In the genomic region with DNA sequence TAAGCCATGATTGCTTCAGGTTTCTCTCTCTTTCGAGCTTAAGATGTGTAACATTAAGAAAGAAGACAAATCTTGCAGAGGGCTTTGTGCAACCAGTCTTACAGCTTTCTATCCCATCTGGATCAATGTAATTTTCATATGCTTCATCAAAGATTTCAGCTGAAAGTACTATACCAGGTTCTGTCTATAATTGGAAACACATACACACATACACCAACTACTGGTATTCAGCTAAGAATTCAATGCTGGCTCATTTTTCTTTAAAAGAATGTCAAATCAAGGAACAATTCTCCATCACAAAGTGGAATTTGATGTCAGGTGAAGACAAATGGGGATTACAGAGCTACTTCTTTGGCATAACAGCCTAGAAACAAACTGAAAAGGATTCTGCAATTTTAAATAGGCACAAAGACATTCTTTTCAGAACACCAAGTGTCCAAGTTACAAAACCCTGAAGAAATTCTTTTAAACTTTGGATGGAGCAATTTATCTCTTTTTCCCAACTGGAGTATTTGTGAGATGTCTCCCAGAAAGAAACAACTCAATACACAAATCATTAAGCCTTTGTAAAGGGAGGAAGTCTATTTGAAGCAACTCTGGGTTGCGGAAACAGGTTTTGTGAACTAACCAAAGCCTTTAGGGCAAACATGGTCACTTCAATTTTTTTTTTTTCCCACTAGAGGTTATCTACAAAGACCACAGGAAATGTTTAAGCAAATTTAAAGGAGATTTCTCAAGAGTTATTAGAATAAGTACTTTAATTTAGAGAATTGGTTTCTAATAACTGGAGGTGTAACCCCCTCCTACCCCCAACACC, we compare ENCODE assay signal across 21 cellular contexts. TPM values are rescaled to one million over a fixed set of nuclear protein-coding genes. Genes with fewer than 3 reads are reported as not detected.
DNase-seq lines count a peak whose midpoint lies in the region; ATAC-seq and TF ChIP-seq lines count a peak whose summit lies in the region.
"Had no signal": no experiment of that assay in that cellular context is flagged by ENCODE, and none has a peak within 500 bp of the region (broad histone marks: within the 10 kb centered on the region; RNA-seq: fewer than 3 reads in every experiment).

No MANE protein-coding gene starts in this region.

- H3K4me2 ChIP-seq in neuronal stem cell (ENCODE audit: insufficient read depth, low read length, poor library complexity, severe bottlenecking): no peak overlapping the region

- no peak overlapping the region for H2BK5ac ChIP-seq in neuronal stem cell (ENCODE audit: low read length)

- H3K27me3 Mint-ChIP-seq in activated T-cell treated with anti-CD3 and anti-CD28 coated beads, Interleukin-2, amount 50 U/mL, for 72 hours (ENCODE audit: low read depth): no peaks in the 10 kb centered on the region
- no peaks in the 10 kb centered on the region for H3K27me3 Mint-ChIP-seq in activated T-cell treated with anti-CD3 and anti-CD28 coated beads, Interleukin-2, amount 50 U/mL, for 4 hours (ENCODE audit: low read depth)
- H3K27me3 Mint-ChIP-seq in brain: no peaks in the 10 kb centered on the region
- no peaks in the 10 kb centered on the region for H3K27me3 Mint-ChIP-seq in MCF 10A (ENCODE audit: insufficient read depth, unreplicated experiment)
- H3K27me3 Mint-ChIP-seq: CD8-positive, alpha-beta memory T cell had no signal

- H4K8ac ChIP-seq in neuronal stem cell (ENCODE audit: low read depth, low read length): no peak overlapping the region

- no peak overlapping the region for H3K4ac ChIP-seq in neuronal stem cell (ENCODE audit: low read length)

- ATAC-seq in activated T-cell treated with anti-CD3 and anti-CD28 coated beads, Interleukin-2, amount 50 U/mL, for 72 hours (replicated peaks in 1 of 2): no peak
- ATAC-seq in activated T-cell treated with anti-CD3 and anti-CD28 coated beads, Interleukin-2, amount 50 U/mL, for 4 hours: no peak
- ATAC-seq: gastrocnemius medialis, left colon, right cardiac atrium, upper lobe of right lung had no signal

- no peak overlapping the region for H3K23ac ChIP-seq in neuronal stem cell (ENCODE audit: low read depth, low read length, poor library complexity)

- H3K4me3 ChIP-seq in neuronal stem cell (ENCODE audit: low read length in 2 of 2): no peak overlapping the region
- H3K4me3 ChIP-seq: gastrocnemius medialis, stomach, upper lobe of right lung had no signal

- no peaks in the 10 kb centered on the region for H3K27me3 ChIP-seq in neuronal stem cell (ENCODE audit: control insufficient read depth in 3 of 3, insufficient read depth in 3 of 3, low read depth in 1 of 3, low read length in 3 of 3)
- H3K27me3 ChIP-seq: gastrocnemius medialis, stomach, upper lobe of right lung had no signal

- TF ChIP-seq CTCF in brain (conservative IDR thresholded peaks at IDR 0.05): no peak
- TF ChIP-seq CTCF in MCF 10A (IDR thresholded peaks at IDR 0.05; ENCODE audit: unreplicated experiment): no peak

- CTCF ChIA-PET in MCF 10A (lab: Yijun Ruan, JAX): interaction anchor here (0.6 to 0.7 kb wide), 3 partner anchors 99 to 442 kb away, joined by 3 to 4 read pairs (median 4); no protein-coding TSS in a partner anchor

- DNase-seq in activated T-cell treated with anti-CD3 and anti-CD28 coated beads, Interleukin-2, amount 50 U/mL, for 72 hours: no peak
- DNase-seq in activated T-cell treated with anti-CD3 and anti-CD28 coated beads, Interleukin-2, amount 50 U/mL, for 4 hours: no peak
- DNase-seq in NAMALWA (ENCODE audit: low spot score) (peak; percentile 5), neuronal stem cell (ENCODE audit: low spot score) (no peak), hepatic stellate cell (ENCODE audit: low spot score) (no peak), dedifferentiated amniotic fluid mesenchymal stem cell (ENCODE audit: extremely low spot score) (no peak), MCF 10A (ENCODE audit: unreplicated experiment) (no peak)
- DNase-seq: activated CD8-positive, alpha-beta memory T cell treated with anti-CD3 and anti-CD28 coated beads, Interleukin-2, amount 50 U/mL, for 48 hours; CD8-positive, alpha-beta memory T cell; DND-41; gastrocnemius medialis; left colon; NCI-H1930; NCI-H446; right cardiac atrium; Right ventricle myocardium superior; stomach; upper lobe of right lung had no signal

- peaks cover 42% of the 10 kb centered on the region for H3K4me1 Mint-ChIP-seq in activated T-cell treated with anti-CD3 and anti-CD28 coated beads, Interleukin-2, amount 50 U/mL, for 72 hours (ENCODE audit: low read depth)
- peaks cover 49% of the 10 kb centered on the region for H3K4me1 Mint-ChIP-seq in activated T-cell treated with anti-CD3 and anti-CD28 coated beads, Interleukin-2, amount 50 U/mL, for 4 hours (ENCODE audit: low read depth)
- H3K4me1 Mint-ChIP-seq in brain (peaks cover 35% of the 10 kb centered on the region), MCF 10A (ENCODE audit: insufficient read depth, unreplicated experiment) (no peaks in the 10 kb centered on the region)

- H2AFZ ChIP-seq in neuronal stem cell (ENCODE audit: low read length): peak overlapping the region; percentile 32

- no peak overlapping the region for H2BK120ac ChIP-seq in neuronal stem cell (ENCODE audit: low read depth, low read length)

- POLR2A ChIA-PET in MCF 10A (lab: Yijun Ruan, JAX): interaction anchor here (0.6 kb wide), 1 partner anchor 205 kb away, joined by 4 read pairs; no protein-coding TSS in a partner anchor

- peaks cover 3 to 4% of the 10 kb centered on the region in 2 donors for H3K36me3 Mint-ChIP-seq in activated T-cell treated with anti-CD3 and anti-CD28 coated beads, Interleukin-2, amount 50 U/mL, for 72 hours (ENCODE audit: insufficient read depth in 2 of 2)
- H3K36me3 Mint-ChIP-seq in activated T-cell treated with anti-CD3 and anti-CD28 coated beads, Interleukin-2, amount 50 U/mL, for 4 hours (ENCODE audit: insufficient read depth): no peaks in the 10 kb centered on the region
- no peaks in the 10 kb centered on the region for H3K36me3 Mint-ChIP-seq in brain
- H3K36me3 Mint-ChIP-seq in MCF 10A (ENCODE audit: insufficient read depth, unreplicated experiment): no peaks in the 10 kb centered on the region

- H2AK5ac ChIP-seq in neuronal stem cell (ENCODE audit: low read depth, low read length): no peak overlapping the region

- H3K4me3 Mint-ChIP-seq in activated T-cell treated with anti-CD3 and anti-CD28 coated beads, Interleukin-2, amount 50 U/mL, for 72 hours: no peak overlapping the region
- no peak overlapping the region for H3K4me3 Mint-ChIP-seq in activated T-cell treated with anti-CD3 and anti-CD28 coated beads, Interleukin-2, amount 50 U/mL, for 4 hours
- H3K4me3 Mint-ChIP-seq in brain: no peak overlapping the region
- no peak overlapping the region for H3K4me3 Mint-ChIP-seq in MCF 10A (ENCODE audit: unreplicated experiment)
- H3K4me3 Mint-ChIP-seq: CD8-positive, alpha-beta memory T cell; IgD-negative memory B cell had no signal

- peaks cover 0 to 6% of the 10 kb centered on the region in 2 donors for H3K9me3 Mint-ChIP-seq in activated T-cell treated with anti-CD3 and anti-CD28 coated beads, Interleukin-2, amount 50 U/mL, for 72 hours
- no peaks in the 10 kb centered on the region for H3K9me3 Mint-ChIP-seq in activated T-cell treated with anti-CD3 and anti-CD28 coated beads, Interleukin-2, amount 50 U/mL, for 4 hours
- H3K9me3 Mint-ChIP-seq in brain: peaks cover 5 to 9% (median 6%) of the 10 kb centered on the region in 5 experiments
- no peaks in the 10 kb centered on the region for H3K9me3 Mint-ChIP-seq in MCF 10A (ENCODE audit: unreplicated experiment)
- H3K9me3 Mint-ChIP-seq: CD8-positive, alpha-beta memory T cell; IgD-negative memory B cell had no signal

- no peak overlapping the region for H3K9ac ChIP-seq in neuronal stem cell (ENCODE audit: low read depth, low read length, poor library complexity)

- no peaks in the 10 kb centered on the region for H3K36me3 ChIP-seq in neuronal stem cell (replicated peaks in 1 of 2; ENCODE audit: control insufficient read depth in 2 of 2, insufficient read depth in 2 of 2, low read length in 2 of 2)
- H3K36me3 ChIP-seq: gastrocnemius medialis, stomach, upper lobe of right lung had no signal

- H3K27ac Mint-ChIP-seq in activated T-cell treated with anti-CD3 and anti-CD28 coated beads, Interleukin-2, amount 50 U/mL, for 72 hours: peak overlapping the region; percentile 46
- peak overlapping the region in 3 of 5 experiments; percentile 29 to 78 (median 50) for H3K27ac Mint-ChIP-seq in brain
- H3K27ac Mint-ChIP-seq in MCF 10A (ENCODE audit: low read depth, unreplicated experiment): no peak overlapping the region
- H3K27ac Mint-ChIP-seq: IgD-negative memory B cell had no signal

- H3K27ac ChIP-seq in neuronal stem cell (replicated peaks; ENCODE audit: low read length): peak overlapping the region; percentile 47
- H3K27ac ChIP-seq: gastrocnemius medialis, stomach, upper lobe of right lung had no signal

- no peaks in the 10 kb centered on the region for H3K9me3 ChIP-seq in neuronal stem cell (replicated peaks in 1 of 2; ENCODE audit: control insufficient read depth in 2 of 2, insufficient read depth in 1 of 2, low read depth in 1 of 2, low read length in 2 of 2)
- H3K9me3 ChIP-seq: gastrocnemius medialis, stomach, upper lobe of right lung had no signal

- H2BK12ac ChIP-seq in neuronal stem cell (ENCODE audit: low read length): no peak overlapping the region

- no peak overlapping the region for H3K14ac ChIP-seq in neuronal stem cell (ENCODE audit: low read length)

- no TSS peak for BruUV-seq in MCF 10A (replicated peaks; lab: Mats Ljungman, UMichigan)

- no CpG with 5 or more reads among the region's 2 CpGs for WGBS in neuronal stem cell (ENCODE audit: extremely low coverage in 2 of 2, insufficient read length in 2 of 2, insufficient replicate concordance in 1 of 2), 2 donors

- no peaks in the 10 kb centered on the region for H3K4me1 ChIP-seq in neuronal stem cell (ENCODE audit: control insufficient read depth in 2 of 2, insufficient read depth in 1 of 2, low read depth in 1 of 2, low read length in 2 of 2)
- H3K4me1 ChIP-seq: gastrocnemius medialis, stomach, upper lobe of right lung had no signal

- intact Hi-C loops in MCF 10A (cut with micrococcal nuclease): no loop called here

- no peak overlapping the region for H4K91ac ChIP-seq in neuronal stem cell (ENCODE audit: low read depth, low read length, poor library complexity)

- no peaks in the 10 kb centered on the region for H3K79me1 ChIP-seq in neuronal stem cell (ENCODE audit: low read depth, low read length)

- H2BK15ac ChIP-seq in neuronal stem cell (ENCODE audit: low read length): no peak overlapping the region

- H3K18ac ChIP-seq in neuronal stem cell (ENCODE audit: low read length): no peak overlapping the region

RNA-seq across cellular contexts. Expression of a gene that starts 1.8 kb away (rescaled TPM):
- under 1 TPM in 1 of 2 donors, not detected in 1; 0.09 TPM for total RNA-seq in activated T-cell treated with anti-CD3 and anti-CD28 coated beads, Interleukin-2, amount 50 U/mL, for 72 hours
- total RNA-seq in activated T-cell treated with anti-CD3 and anti-CD28 coated beads, Interleukin-2, amount 50 U/mL, for 4 hours: not detected
- polyA plus RNA-seq in brain (ENCODE audit: insufficient read depth, low read depth, low replicate concordance): not detected
- not detected for polyA plus RNA-seq in neuronal stem cell (2013, experiment 1 of 2)
- not detected for polyA plus RNA-seq in neuronal stem cell (2013, experiment 2 of 2)
- not detected in 2 replicates for total RNA-seq in MCF 10A (2022)
- total RNA-seq: CD8-positive, alpha-beta memory T cell; gastrocnemius medialis; osteoblast; right cardiac atrium; upper lobe of right lung had no signal
- polyA plus RNA-seq: CD8-positive, alpha-beta memory T cell; IgD-negative memory B cell had no signal
